Comparison of ENCODE assay signal across 31 cellular contexts in genomic region chrX:12579311-12579710, GRCh38.
"Had no signal": no experiment of that assay in that cellular context is flagged by ENCODE, and none has a peak within 500 bp of the region (broad histone marks: within the 10 kb centered on the region; RNA-seq: fewer than 3 reads in every experiment).

No MANE protein-coding gene starts in this region.

- H3K9me3 ChIP-seq: ascending aorta, esophagus squamous epithelium had no signal

- H3K4me3 Mint-ChIP-seq: activated B cell treated with CpG ODN at 0.5 μM for 24 hours; activated CD4-positive, alpha-beta memory T cell treated with anti-CD3 and anti-CD28 coated beads, Interleukin-2, amount 10 ng/mL, durations not matched to agents 7 days and 5 days; activated naive CD4-positive, alpha-beta T cell treated with anti-CD3 and anti-CD28 coated beads, Interleukin-2, amount 10 ng/mL, durations not matched to agents 7 days and 5 days; activated naive CD8-positive, alpha-beta T cell treated with anti-CD3 and anti-CD28 coated beads, Interleukin-2, amount 10 ng/mL, durations not matched to agents 7 days and 5 days; activated T-cell treated with anti-CD3 and anti-CD28 coated beads, Interleukin-2, amount 50 U/mL, for 24 hours; activated T-cell treated with anti-CD3 and anti-CD28 coated beads, Interleukin-2, amount 50 U/mL, for 72 hours; central memory CD8-positive, alpha-beta T cell; dendritic cell treated with granulocyte-macrophage colony-stimulating factor and Interleukin-4, amounts not matched to agents 40 ng/mL and 50 ng/mL, for 4 days; endodermal cell; T-helper 17 cell; T-helper 2 cell treated with Interferon-gamma antibody and Interleukin-4, amounts not matched to agents 5 μg/mL and 100 μg/mL, for 36 hours had no signal

- DNase-seq: activated B cell treated with CpG ODN at 0.5 μM for 24 hours; activated CD4-positive, alpha-beta memory T cell treated with anti-CD3 and anti-CD28 coated beads, Interleukin-2, amount 10 ng/mL, durations not matched to agents 7 days and 5 days; activated CD4-positive, alpha-beta T cell treated with anti-CD3 and anti-CD28 coated beads for 48 hours; activated CD4-positive, alpha-beta T cell treated with anti-CD3 and anti-CD28 coated beads, Interleukin-2, amount 50 U/mL, for 4 hours; activated CD8-positive, alpha-beta memory T cell treated with anti-CD3 and anti-CD28 coated beads, Interleukin-2, amount 50 U/mL, for 48 hours; activated gamma-delta T cell; activated naive CD4-positive, alpha-beta T cell; activated naive CD4-positive, alpha-beta T cell treated with anti-CD3 and anti-CD28 coated beads, Interleukin-2, amount 10 ng/mL, durations not matched to agents 7 days and 5 days; activated naive CD8-positive, alpha-beta T cell treated with anti-CD3 and anti-CD28 coated beads, Interleukin-2, amount 10 ng/mL, durations not matched to agents 7 days and 5 days; activated T-cell treated with anti-CD3 and anti-CD28 coated beads for 4 hours; activated T-cell treated with anti-CD3 and anti-CD28 coated beads, Interleukin-2, amount 50 U/mL, for 24 hours; activated T-cell treated with anti-CD3 and anti-CD28 coated beads, Interleukin-2, amount 50 U/mL, for 72 hours; brain microvascular endothelial cell; dorsolateral prefrontal cortex; effector memory CD4-positive, alpha-beta T cell; endodermal cell; esophagus squamous epithelium; head of caudate nucleus; hippocampal formation; T-helper 17 cell; T1000; WERI-Rb-1 had no signal

- H3K27ac ChIP-seq: ascending aorta, brain microvascular endothelial cell, coronary artery, dorsolateral prefrontal cortex, esophagus squamous epithelium, WERI-Rb-1 had no signal

- H3K4me1 ChIP-seq: ascending aorta, esophagus squamous epithelium had no signal

- H3K9me3 Mint-ChIP-seq: activated B cell treated with CpG ODN at 0.5 μM for 24 hours; activated CD4-positive, alpha-beta memory T cell treated with anti-CD3 and anti-CD28 coated beads, Interleukin-2, amount 10 ng/mL, durations not matched to agents 7 days and 5 days; activated naive CD4-positive, alpha-beta T cell treated with anti-CD3 and anti-CD28 coated beads, Interleukin-2, amount 10 ng/mL, durations not matched to agents 7 days and 5 days; activated naive CD4-positive, alpha-beta T cell treated with anti-CD3 and anti-CD28 coated beads, Interleukin-2, amount 50 U/mL, for 72 hours; activated naive CD8-positive, alpha-beta T cell treated with anti-CD3 and anti-CD28 coated beads, Interleukin-2, amount 10 ng/mL, durations not matched to agents 7 days and 5 days; activated T-cell treated with anti-CD3 and anti-CD28 coated beads, Interleukin-2, amount 50 U/mL, for 24 hours; central memory CD8-positive, alpha-beta T cell; dendritic cell treated with granulocyte-macrophage colony-stimulating factor and Interleukin-4, amounts not matched to agents 40 ng/mL and 50 ng/mL, for 4 days; T-helper 2 cell treated with Interferon-gamma antibody and Interleukin-4, amounts not matched to agents 5 μg/mL and 100 μg/mL, for 36 hours had no signal

- ATAC-seq: activated CD4-positive, CD25-positive, alpha-beta regulatory T cell treated with anti-CD3 and anti-CD28 coated beads, Interleukin-2, amount 50 U/mL, for 24 hours; activated naive CD4-positive, alpha-beta T cell treated with anti-CD3 and anti-CD28 coated beads, Interleukin-2, amount 50 U/mL, for 72 hours; activated T-cell treated with anti-CD3 and anti-CD28 coated beads, Interleukin-2, amount 50 U/mL, for 72 hours; T-helper 17 cell had no signal

- H3K27ac Mint-ChIP-seq: activated B cell treated with CpG ODN at 0.5 μM for 24 hours; activated CD4-positive, alpha-beta memory T cell treated with anti-CD3 and anti-CD28 coated beads, Interleukin-2, amount 10 ng/mL, durations not matched to agents 7 days and 5 days; activated naive CD4-positive, alpha-beta T cell treated with anti-CD3 and anti-CD28 coated beads, Interleukin-2, amount 10 ng/mL, durations not matched to agents 7 days and 5 days; activated naive CD4-positive, alpha-beta T cell treated with anti-CD3 and anti-CD28 coated beads, Interleukin-2, amount 50 U/mL, for 72 hours; activated naive CD8-positive, alpha-beta T cell treated with anti-CD3 and anti-CD28 coated beads, Interleukin-2, amount 10 ng/mL, durations not matched to agents 7 days and 5 days; activated T-cell treated with anti-CD3 and anti-CD28 coated beads, Interleukin-2, amount 50 U/mL, for 24 hours; activated T-cell treated with anti-CD3 and anti-CD28 coated beads, Interleukin-2, amount 50 U/mL, for 72 hours; dendritic cell treated with granulocyte-macrophage colony-stimulating factor and Interleukin-4, amounts not matched to agents 40 ng/mL and 50 ng/mL, for 4 days; endodermal cell; T-helper 17 cell; T-helper 2 cell treated with Interferon-gamma antibody and Interleukin-4, amounts not matched to agents 5 μg/mL and 100 μg/mL, for 36 hours had no signal

- H3K36me3 Mint-ChIP-seq: activated naive CD4-positive, alpha-beta T cell treated with anti-CD3 and anti-CD28 coated beads, Interleukin-2, amount 10 ng/mL, durations not matched to agents 7 days and 5 days; activated naive CD4-positive, alpha-beta T cell treated with anti-CD3 and anti-CD28 coated beads, Interleukin-2, amount 50 U/mL, for 72 hours; activated naive CD8-positive, alpha-beta T cell treated with anti-CD3 and anti-CD28 coated beads, Interleukin-2, amount 10 ng/mL, durations not matched to agents 7 days and 5 days had no signal

- H3K36me3 ChIP-seq: ascending aorta, brain microvascular endothelial cell, esophagus squamous epithelium, WERI-Rb-1 had no signal

- H3K27me3 ChIP-seq: ascending aorta, brain microvascular endothelial cell, esophagus squamous epithelium had no signal

- H3K4me3 ChIP-seq: ascending aorta, coronary artery, dorsolateral prefrontal cortex, esophagus squamous epithelium had no signal

- H3K4me1 Mint-ChIP-seq: activated B cell treated with CpG ODN at 0.5 μM for 24 hours; activated CD4-positive, alpha-beta memory T cell treated with anti-CD3 and anti-CD28 coated beads, Interleukin-2, amount 10 ng/mL, durations not matched to agents 7 days and 5 days; activated naive CD4-positive, alpha-beta T cell treated with anti-CD3 and anti-CD28 coated beads, Interleukin-2, amount 10 ng/mL, durations not matched to agents 7 days and 5 days; activated naive CD8-positive, alpha-beta T cell treated with anti-CD3 and anti-CD28 coated beads, Interleukin-2, amount 10 ng/mL, durations not matched to agents 7 days and 5 days; central memory CD8-positive, alpha-beta T cell; endodermal cell; T-helper 17 cell had no signal

- H3K27me3 Mint-ChIP-seq: activated B cell treated with CpG ODN at 0.5 μM for 24 hours; activated naive CD4-positive, alpha-beta T cell treated with anti-CD3 and anti-CD28 coated beads, Interleukin-2, amount 10 ng/mL, durations not matched to agents 7 days and 5 days; central memory CD8-positive, alpha-beta T cell; dendritic cell treated with granulocyte-macrophage colony-stimulating factor and Interleukin-4, amounts not matched to agents 40 ng/mL and 50 ng/mL, for 4 days had no signal

- FAIRE-seq: bronchial epithelial cell, frontal cortex had no signal
